In genomic region chr12:56688129-56688845, GRCh38 we compare ENCODE assay signal across 8 cellular contexts. TPM values are rescaled to one million over a fixed set of nuclear protein-coding genes. Genes with fewer than 3 reads are reported as not detected.
DNase-seq lines count a peak whose midpoint lies in the region; ATAC-seq and TF ChIP-seq lines count a peak whose summit lies in the region.

Gene PTGES3 (minus strand): TSS chr12:56688284. CDS start chr12:56687999, 285 bp downstream.

- CTCF ChIA-PET in SK-N-SH (lab: Yijun Ruan, JAX) = no interaction called here

- no peaks in the 10 kb centered on the region for H3K9me3 ChIP-seq in SK-N-SH

- peak; percentile 66 for ATAC-seq in HG02571 (IDR thresholded peaks at IDR 0.05; ENCODE audit: unreplicated experiment)

- peak within 1 kb of the TSS; percentile 96 for H2AFZ ChIP-seq in SK-N-SH (ENCODE audit: low read depth)

- 5% methylated on average over 40 of the region's 64 CpGs for WGBS in SK-N-SH (ENCODE audit: low lambda C conversion rate)

- TF ChIP-seq EP300 in SK-N-SH (IDR thresholded peaks at IDR 0.05; ENCODE audit: borderline replicate concordance in 1 of 2, low read depth in 1 of 2, low read length in 1 of 2) = peak in 1 of 2 experiments; percentile 75; a peak in 2 of 4 replicates

- H4K20me1 ChIP-seq in SK-N-SH (ENCODE audit: insufficient read depth) = peaks cover 41% of the 10 kb centered on the region

- H3K79me2 ChIP-seq in SK-N-SH (ENCODE audit: insufficient read depth) = peaks cover 52% of the 10 kb centered on the region

- POLR2A ChIA-PET in SK-N-SH (lab: Yijun Ruan, JAX) = interaction anchor here (1.5 to 2.8 kb wide), 3 partner anchors 25 to 51 kb away, joined by 4 to 12 read pairs (median 5); partner anchors contain the start of gene NACA

- no peak for TF ChIP-seq RAD21 in SK-N-SH (IDR thresholded peaks at IDR 0.05; ENCODE audit: low read length)

- H3K36me3 ChIP-seq in SK-N-SH (replicated peaks in 1 of 2; ENCODE audit: control insufficient read depth in 1 of 2, insufficient read depth in 2 of 2, low read length in 1 of 2) = peaks cover 0 to 12% of the 10 kb centered on the region in 2 experiments

- H3F3A ChIP-seq in SK-N-SH (replicated peaks; ENCODE audit: insufficient read depth) = peaks cover 39% of the 10 kb centered on the region

- peak within 1 kb of the TSS; percentile 80 to 100 for H3K4me3 ChIP-seq in SK-N-SH (ENCODE audit: low read depth in 2 of 2, low read length in 1 of 2)

- H3K9me2 ChIP-seq in SK-N-SH = no peaks in the 10 kb centered on the region

- H3K27me3 ChIP-seq in SK-N-SH (ENCODE audit: insufficient read depth) = no peaks in the 10 kb centered on the region

- H3K9ac ChIP-seq in SK-N-SH = peak within 1 kb of the TSS; percentile 100

- TF ChIP-seq CTCF in SK-N-SH (IDR thresholded peaks at IDR 0.05) = no peak

- peak within 1 kb of the TSS; percentile 100 for H3K4me2 ChIP-seq in SK-N-SH

- H3K4me1 ChIP-seq in SK-N-SH (ENCODE audit: control insufficient read depth in 1 of 2, insufficient read depth in 2 of 2, low read depth in 1 of 2, low read length in 1 of 2) = peaks cover 10 to 20% of the 10 kb centered on the region in 2 experiments; a peak in 3 of 4 replicates

- peak; percentile 96 for DNase-seq in GM04504 (ENCODE audit: low read depth)
- DNase-seq in NCI-H1048 (lab: John Stamatoyannopoulos, UW) = peak; percentile 98
- peak; percentile 97 for DNase-seq in SK-N-SH
- peak; percentile 97 for DNase-seq in activated naive CD4-positive, alpha-beta T cell treated with anti-CD3 and anti-CD28 coated beads, Interleukin-2, amount 50 U/mL, for 16 hours
- DNase-seq in globus pallidus (ENCODE audit: low spot score) = peak; percentile 93
- peak; percentile 96 for DNase-seq in occipital lobe (lab: John Stamatoyannopoulos, UW)

- H3K27ac ChIP-seq in SK-N-SH (ENCODE audit: low read depth in 2 of 2, low read length in 1 of 2) = peak within 1 kb of the TSS; percentile 95 to 98
- peak within 1 kb of the TSS; percentile 100 for H3K27ac ChIP-seq in temporal lobe (ENCODE audit: low read depth, low read length)

TF ChIP-seq in SK-N-SH, 30 proteins besides CTCF, POLR2A, EP300 and RAD21 (continues in another document):
- TF ChIP-seq TEAD4 (IDR thresholded peaks at IDR 0.05; ENCODE audit: borderline replicate concordance, insufficient read depth) (peak; percentile 29; the same call in 1 of the 2 replicates), NFIC (IDR thresholded peaks at IDR 0.05; ENCODE audit: borderline replicate concordance) (no peak), FOSL2 (IDR thresholded peaks at IDR 0.05; ENCODE audit: borderline replicate concordance, low read depth) (no peak), NRF1 (IDR thresholded peaks at IDR 0.05; ENCODE audit: low read depth, low read length) (peak; percentile 77), RCOR1 (IDR thresholded peaks at IDR 0.05; ENCODE audit: low read length) (no peak), USF2 (IDR thresholded peaks at IDR 0.05; ENCODE audit: borderline replicate concordance, low read depth, low read length) (no peak), REST (IDR thresholded peaks at IDR 0.05; ENCODE audit: low read depth, low read length) (no peak), POLR2AphosphoS5 (IDR thresholded peaks at IDR 0.05; ENCODE audit: low read depth, low read length) (peak; percentile 88), TCF12 (IDR thresholded peaks at IDR 0.05) (peak; percentile 9; the same call in 1 of the 2 replicates), MXI1 (IDR thresholded peaks at IDR 0.05; ENCODE audit: low read depth, low read length) (peak; percentile 89), FOXJ3 (CRISPR knock-in tag; IDR thresholded peaks at IDR 0.05) (no peak; the same call in 1 of the 2 replicates), JUND (IDR thresholded peaks at IDR 0.05) (no peak), EZH2phosphoT487 (IDR thresholded peaks at IDR 0.05; ENCODE audit: borderline replicate concordance, low read depth) (no peak), CHD2 (IDR thresholded peaks at IDR 0.05; ENCODE audit: low read length, partially characterized antibody) (peak; percentile 98), SIN3A (IDR thresholded peaks at IDR 0.05; ENCODE audit: borderline replicate concordance, low read depth, low read length) (peak; percentile 74; the same call in 1 of the 2 replicates), IRF3 (IDR thresholded peaks at IDR 0.05; ENCODE audit: low read depth, low read length) (no peak), SMC3 (IDR thresholded peaks at IDR 0.05; ENCODE audit: low read depth, low read length) (no peak), RXRA (IDR thresholded peaks at IDR 0.05; ENCODE audit: borderline replicate concordance, low read depth) (no peak), YY1 (IDR thresholded peaks at IDR 0.05; ENCODE audit: low read depth) (0 out of 2 replicates have a peak, but pooled peaks have one; percentile 6)
- TF ChIP-seq, protein P1, sequence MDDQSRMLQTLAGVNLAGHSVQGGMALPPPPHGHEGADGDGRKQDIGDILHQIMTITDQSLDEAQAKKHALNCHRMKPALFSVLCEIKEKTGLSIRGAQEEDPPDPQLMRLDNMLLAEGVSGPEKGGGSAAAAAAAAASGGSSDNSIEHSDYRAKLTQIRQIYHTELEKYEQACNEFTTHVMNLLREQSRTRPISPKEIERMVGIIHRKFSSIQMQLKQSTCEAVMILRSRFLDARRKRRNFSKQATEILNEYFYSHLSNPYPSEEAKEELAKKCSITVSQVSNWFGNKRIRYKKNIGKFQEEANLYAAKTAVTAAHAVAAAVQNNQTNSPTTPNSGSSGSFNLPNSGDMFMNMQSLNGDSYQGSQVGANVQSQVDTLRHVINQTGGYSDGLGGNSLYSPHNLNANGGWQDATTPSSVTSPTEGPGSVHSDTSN (IDR thresholded peaks at IDR 0.05) = 0 out of 2 replicates have a peak, but pooled peaks have one; percentile 25
- TF ChIP-seq, protein P2, sequence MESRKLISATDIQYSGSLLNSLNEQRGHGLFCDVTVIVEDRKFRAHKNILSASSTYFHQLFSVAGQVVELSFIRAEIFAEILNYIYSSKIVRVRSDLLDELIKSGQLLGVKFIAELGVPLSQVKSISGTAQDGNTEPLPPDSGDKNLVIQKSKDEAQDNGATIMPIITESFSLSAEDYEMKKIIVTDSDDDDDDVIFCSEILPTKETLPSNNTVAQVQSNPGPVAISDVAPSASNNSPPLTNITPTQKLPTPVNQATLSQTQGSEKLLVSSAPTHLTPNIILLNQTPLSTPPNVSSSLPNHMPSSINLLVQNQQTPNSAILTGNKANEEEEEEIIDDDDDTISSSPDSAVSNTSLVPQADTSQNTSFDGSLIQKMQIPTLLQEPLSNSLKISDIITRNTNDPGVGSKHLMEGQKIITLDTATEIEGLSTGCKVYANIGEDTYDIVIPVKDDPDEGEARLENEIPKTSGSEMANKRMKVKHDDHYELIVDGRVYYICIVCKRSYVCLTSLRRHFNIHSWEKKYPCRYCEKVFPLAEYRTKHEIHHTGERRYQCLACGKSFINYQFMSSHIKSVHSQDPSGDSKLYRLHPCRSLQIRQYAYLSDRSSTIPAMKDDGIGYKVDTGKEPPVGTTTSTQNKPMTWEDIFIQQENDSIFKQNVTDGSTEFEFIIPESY (IDR thresholded peaks at IDR 0.05; ENCODE audit: borderline replicate concordance, low read depth) = peak; percentile 96

RNA-seq across cellular contexts. Expression of gene PTGES3, which starts in this region (rescaled TPM):
- polyA plus RNA-seq in SK-N-SH (2012; rRNA removed) = 38.9 and 40.5 TPM in 2 replicates
- polyA plus RNA-seq in SK-N-SH (2012; cell fraction: cytosol; rRNA removed) = 65.3 and 83.2 TPM in 2 replicates
- polyA plus RNA-seq in SK-N-SH (2012; cell fraction: nucleus; rRNA removed) = 12.5 and 25.3 TPM in 2 replicates
- total RNA-seq in occipital lobe = 86.4 TPM
- total RNA-seq in temporal lobe = 100 TPM

Comparison
In these comparisons a context has a peak if more than half of its experiments do, and no peak if none do; other contexts are left out.
1. Peak in every context shown above with its lines: DNase-seq, ATAC-seq, H3K4me3 ChIP-seq and H3K27ac ChIP-seq.